In genomic region chr17:7204828-7205461, GRCh38 we compare ENCODE assay signal across 1 cellular context.
A peak's percentile ranks its signal among the peaks of the same experiment; 100 is the strongest.
TF ChIP-seq lines count a peak whose summit lies in the region.

No MANE protein-coding gene starts in this region.

TF ChIP-seq in GM12878, 131 proteins besides CTCF, POLR2A, EP300 and RAD21 (continued from another document and continues in another):
- TF ChIP-seq CUX1 (IDR thresholded peaks at IDR 0.05; ENCODE audit: insufficient replicate concordance, low read depth, low read length) (no peak), MLLT1 (IDR thresholded peaks at IDR 0.05) (peak; percentile 68; the same call in 1 of the 2 replicates), SP1 (IDR thresholded peaks at IDR 0.05; ENCODE audit: low read depth, low read length) (peak; percentile 77), MAX (IDR thresholded peaks at IDR 0.05; ENCODE audit: low read depth, low read length) (no peak), CBX5 (IDR thresholded peaks at IDR 0.05; ENCODE audit: low read depth) (no peak), IRF5 (IDR thresholded peaks at IDR 0.05; ENCODE audit: borderline replicate concordance) (no peak), ZNF592 (IDR thresholded peaks at IDR 0.05) (no peak), ZNF24 (IDR thresholded peaks at IDR 0.05) (no peak), ELK1 (IDR thresholded peaks at IDR 0.05; ENCODE audit: low read depth, low read length) (no peak), ZZZ3 (IDR thresholded peaks at IDR 0.05; ENCODE audit: control insufficient read depth, insufficient read length, low read depth) (no peak), PKNOX1 (IDR thresholded peaks at IDR 0.05) (peak; percentile 66), NRF1 (conservative IDR thresholded peaks at IDR 0.05; ENCODE audit: low read depth, low read length) (no peak), CHD4 (IDR thresholded peaks at IDR 0.05) (no peak), ZNF217 (IDR thresholded peaks at IDR 0.05) (no peak), ZSCAN29 (IDR thresholded peaks at IDR 0.05) (no peak), BHLHE40 (IDR thresholded peaks at IDR 0.05; ENCODE audit: borderline replicate concordance in 1 of 2, low read depth in 2 of 2, low read length in 1 of 2) (peak; percentile 4 to 21; a peak in 2 of 4 replicates), PRDM15 (CRISPR knock-in tag; IDR thresholded peaks at IDR 0.05) (no peak), LARP7 (IDR thresholded peaks at IDR 0.05) (0 out of 2 replicates have a peak, but pooled peaks have one; percentile 62), CEBPB (IDR thresholded peaks at IDR 0.05; ENCODE audit: borderline replicate concordance in 1 of 2, low read depth in 2 of 2, low read length in 2 of 2) (no peak), RAD51 (IDR thresholded peaks at IDR 0.05) (no peak), BMI1 (IDR thresholded peaks at IDR 0.05; ENCODE audit: borderline replicate concordance) (peak; percentile 98), SRF (IDR thresholded peaks at IDR 0.05; ENCODE audit: low read depth in 2 of 2, low read length in 2 of 2) (no peak), HDAC6 (IDR thresholded peaks at IDR 0.05; ENCODE audit: unreplicated experiment) (no peak), FOXM1 (IDR thresholded peaks at IDR 0.05; ENCODE audit: low read depth, low read length) (no peak), GATAD2B (conservative IDR thresholded peaks at IDR 0.05; ENCODE audit: low read depth) (peak; percentile 47; the same call in 1 of the 2 replicates), REST (IDR thresholded peaks at IDR 0.05; ENCODE audit: low read depth, low read length) (no peak), FOS (IDR thresholded peaks at IDR 0.05; ENCODE audit: borderline replicate concordance, extremely low read depth, insufficient read length) (no peak), MTA2 (IDR thresholded peaks at IDR 0.05; ENCODE audit: low read depth) (no peak), SUZ12 (IDR thresholded peaks at IDR 0.05; ENCODE audit: unreplicated experiment) (no peak), NR2F1 (conservative IDR thresholded peaks at IDR 0.05) (peak; percentile 57; the same call in 1 of the 2 replicates), NFIC (IDR thresholded peaks at IDR 0.05; ENCODE audit: low read depth, low read length) (no peak), KLF5 (IDR thresholded peaks at IDR 0.05; ENCODE audit: partially characterized antibody) (peak; percentile 71), MYB (IDR thresholded peaks at IDR 0.05; ENCODE audit: borderline replicate concordance, low read depth, low read length) (no peak), SREBF1 (IDR thresholded peaks at IDR 0.05; ENCODE audit: low read length) (no peak), GABPA (IDR thresholded peaks at IDR 0.05; ENCODE audit: low read depth) (peak; percentile 72; the same call in 1 of the 2 replicates), SMAD1 (IDR thresholded peaks at IDR 0.05; ENCODE audit: low read depth, partially characterized antibody) (no peak)
